15 cellular contexts compared by ENCODE assay signal in genomic region chr2:128661955-128662564, GRCh38.
"Had no signal": no experiment of that assay in that cellular context is flagged by ENCODE, and none has a peak within 500 bp of the region (broad histone marks: within the 10 kb centered on the region; RNA-seq: fewer than 3 reads in every experiment).

No MANE protein-coding gene starts in this region.

- H3K27ac Mint-ChIP-seq: activated B cell treated with CpG ODN at 0.5 μM for 24 hours; activated naive CD8-positive, alpha-beta T cell treated with anti-CD3 and anti-CD28 coated beads for 36 hours; memory B cell; nephron; T-helper 1 cell treated with Interleukin-12 subunit alpha and Interleukin-12 subunit beta and Interleukin-4 antibody, amounts not matched to agents 30 μg/mL and 1 μg/mL, for 36 hours had no signal

- H3K36me3 ChIP-seq: brain microvascular endothelial cell had no signal

- H3K27me3 Mint-ChIP-seq: activated naive CD8-positive, alpha-beta T cell treated with anti-CD3 and anti-CD28 coated beads for 36 hours had no signal

- H3K9me3 Mint-ChIP-seq: T-helper 1 cell treated with Interleukin-12 subunit alpha and Interleukin-12 subunit beta and Interleukin-4 antibody, amounts not matched to agents 30 μg/mL and 1 μg/mL, for 36 hours had no signal

- ATAC-seq: left colon, SK-N-SH treated with all-trans-retinoic acid at 6 μM for 48 hours had no signal

- H3K27me3 ChIP-seq: brain microvascular endothelial cell had no signal

- H3K4me1 Mint-ChIP-seq: activated B cell treated with CpG ODN at 0.5 μM for 24 hours; activated naive CD8-positive, alpha-beta T cell treated with anti-CD3 and anti-CD28 coated beads for 36 hours; immature natural killer cell had no signal

- DNase-seq: activated B cell treated with CpG ODN at 0.5 μM for 24 hours; activated effector memory CD4-positive, alpha-beta T cell treated with anti-CD3 and anti-CD28 coated beads, Interleukin-2, amount 50 U/mL, for 16 hours; activated naive CD8-positive, alpha-beta T cell treated with anti-CD3 and anti-CD28 coated beads for 36 hours; activated T-cell treated with anti-CD3 and anti-CD28 coated beads, Interleukin-2, amount 50 U/mL, for 1 hour; brain microvascular endothelial cell; cerebellar nuclear complex; dermis blood vessel endothelial cell; erythroblast; immature natural killer cell; left colon; stimulated activated naive CD4-positive, alpha-beta T cell had no signal

- H3K4me3 Mint-ChIP-seq: activated B cell treated with CpG ODN at 0.5 μM for 24 hours; activated naive CD8-positive, alpha-beta T cell treated with anti-CD3 and anti-CD28 coated beads for 36 hours; immature natural killer cell; memory B cell; nephron; T-helper 1 cell treated with Interleukin-12 subunit alpha and Interleukin-12 subunit beta and Interleukin-4 antibody, amounts not matched to agents 30 μg/mL and 1 μg/mL, for 36 hours had no signal

- H3K36me3 Mint-ChIP-seq: activated naive CD8-positive, alpha-beta T cell treated with anti-CD3 and anti-CD28 coated beads for 36 hours; immature natural killer cell; memory B cell had no signal

- H3K27ac ChIP-seq: brain microvascular endothelial cell had no signal
